10 cellular contexts compared by ENCODE assay signal in genomic region chr3:194740859-194741486, GRCh38. TPM values are rescaled to one million over a fixed set of nuclear protein-coding genes. Genes with fewer than 3 reads are reported as not detected.
DNase-seq lines count a peak whose midpoint lies in the region; TF ChIP-seq lines count a peak whose summit lies in the region.
"Had no signal": no experiment of that assay in that cellular context is flagged by ENCODE, and none has a peak within 500 bp of the region (broad histone marks: within the 10 kb centered on the region; RNA-seq: fewer than 3 reads in every experiment).

No MANE protein-coding gene starts in this region.

- no peak for TF ChIP-seq CTCF in epithelial cell of esophagus (IDR thresholded peaks at IDR 0.05; ENCODE audit: insufficient read depth, low read depth, low read length, missing control alignments)

- peaks cover 1% of the 10 kb centered on the region for H3K79me2 ChIP-seq in trophoblast cell (ENCODE audit: control insufficient read depth, insufficient read depth, low read length, poor library complexity)

- H3K18ac ChIP-seq in trophoblast cell (ENCODE audit: low read length) = no peak overlapping the region

- no peak overlapping the region for H2BK120ac ChIP-seq in trophoblast cell (ENCODE audit: insufficient read depth, low read length, poor library complexity)

- no peak overlapping the region for H3K14ac ChIP-seq in trophoblast cell (ENCODE audit: low read length)

- no peaks in the 10 kb centered on the region for H3K9me3 ChIP-seq in trophoblast cell (ENCODE audit: insufficient read depth, low read depth, low read length)

- peak overlapping the region; percentile 56 for H2BK12ac ChIP-seq in trophoblast cell (ENCODE audit: low read length)

- no peak overlapping the region for H3K9ac ChIP-seq in trophoblast cell (ENCODE audit: low read length)

- H3K79me1 ChIP-seq in trophoblast cell (ENCODE audit: low read length) = peaks cover 3% of the 10 kb centered on the region

- no peaks in the 10 kb centered on the region for H3K36me3 ChIP-seq in trophoblast cell (ENCODE audit: control insufficient read depth in 1 of 2, insufficient read depth in 2 of 2, low read length in 2 of 2)

- peak overlapping the region; percentile 24 for H3K27ac ChIP-seq in trophoblast cell (ENCODE audit: low read depth, low read length)

- H3K4me3 ChIP-seq in epithelial cell of esophagus (ENCODE audit: low read length) (no peak overlapping the region), trophoblast cell (ENCODE audit: low read depth, low read length) (no peak overlapping the region)

- no peak overlapping the region for H4K91ac ChIP-seq in trophoblast cell (ENCODE audit: low read depth, low read length)

- H3K4ac ChIP-seq in trophoblast cell (ENCODE audit: low read depth, low read length) = no peak overlapping the region

- peaks cover 3% of the 10 kb centered on the region for H3K27me3 ChIP-seq in trophoblast cell (ENCODE audit: insufficient read depth, low read length)

- H2BK5ac ChIP-seq in trophoblast cell (ENCODE audit: low read depth, low read length, poor library complexity) = no peak overlapping the region

- H3K23ac ChIP-seq in trophoblast cell (ENCODE audit: low read length) = no peak overlapping the region

- H2AFZ ChIP-seq in trophoblast cell (ENCODE audit: insufficient read depth, low read length, poor library complexity) = no peak overlapping the region

- H2AK5ac ChIP-seq in trophoblast cell (ENCODE audit: low read length) = no peak overlapping the region

- H3K4me1 ChIP-seq in trophoblast cell (ENCODE audit: control insufficient read depth in 1 of 2, insufficient read depth in 2 of 2, low read length in 2 of 2) = peaks cover 12 to 15% of the 10 kb centered on the region in 2 experiments

- DNase-seq in ELF-1 (ENCODE audit: low read depth, low spot score) (peak; percentile 81), NCI-H226 (peak; percentile 53), epithelial cell of esophagus (ENCODE audit: low read depth) (peak; percentile 60), trophoblast cell (peak; percentile 88 to 97), NCI-H2107 treated with DMSO at 0.1 percent for 48 hours (lab: John Stamatoyannopoulos, UW; ENCODE audit: unreplicated experiment) (no peak), activated gamma-delta T cell treated with Interleukin-2 at 50 U/mL for 16 hours (no peak), NK-92 (lab: John Stamatoyannopoulos, UW; ENCODE audit: unreplicated experiment) (no peak)
- no peak for DNase-seq in stimulated activated CD4-positive, alpha-beta T cell treated with anti-CD3 and anti-CD28 coated beads, Interleukin-4, amount 100 ng/mL, for 24 hours
- DNase-seq: NCI-H1694, SHP77 treated with DMSO at 0.1 percent for 48 hours had no signal

- H4K8ac ChIP-seq in trophoblast cell (ENCODE audit: low read depth, low read length) = peak overlapping the region; percentile 35

- peak overlapping the region; percentile 28 for H3K4me2 ChIP-seq in trophoblast cell (ENCODE audit: low read length)

- WGBS in trophoblast cell (ENCODE audit: extremely low coverage, insufficient coverage, insufficient read length) = no CpG with 5 or more reads among the region's 16 CpGs

- no peak overlapping the region for H4K12ac ChIP-seq in trophoblast cell (ENCODE audit: low read depth, low read length)

RNA-seq across cellular contexts. Expression of gene FAM43A, which starts 55.3 kb away (rescaled TPM):
- polyA plus RNA-seq in trophoblast cell (2013) = 23.3 and 27.6 TPM in 2 replicates

Comparison
In these comparisons a context has a peak if more than half of its experiments do, and no peak if none do; other contexts are left out.
1. DNase-seq: peak in ELF-1 (single experiment), NCI-H226 (single experiment), epithelial cell of esophagus (single experiment) and trophoblast cell (2 of 2); none in stimulated activated CD4-positive, alpha-beta T cell treated with anti-CD3 and anti-CD28 coated beads, Interleukin-4, amount 100 ng/mL, for 24 hours (single experiment), NCI-H2107 treated with DMSO at 0.1 percent for 48 hours (single experiment), activated gamma-delta T cell treated with Interleukin-2 at 50 U/mL for 16 hours (single experiment) and NK-92 (single experiment).